ENCODE assay signal across 9 cellular contexts in the genomic region with DNA sequence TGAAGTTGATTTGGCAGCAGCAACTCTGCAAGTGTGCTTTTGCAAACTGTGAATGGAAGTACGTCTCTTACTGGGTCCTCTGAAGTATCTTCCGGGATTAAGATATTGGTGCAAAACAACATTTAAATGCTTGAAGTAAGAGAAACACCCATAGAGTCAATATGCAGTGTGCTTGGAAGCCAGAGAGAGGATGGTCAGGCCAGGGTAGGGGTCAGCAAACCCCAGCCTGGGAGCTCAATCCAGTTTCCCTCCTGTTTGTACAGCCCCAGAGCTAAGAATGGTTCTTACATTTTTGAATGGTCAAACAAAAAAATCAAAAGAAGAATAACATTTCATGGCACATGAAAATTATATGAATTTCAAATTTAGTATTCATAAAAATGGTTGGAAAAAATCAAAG. TPM values are rescaled to one million over a fixed set of nuclear protein-coding genes. Genes with fewer than 3 reads are reported as not detected.
DNase-seq lines count a peak whose midpoint lies in the region; ATAC-seq and TF ChIP-seq lines count a peak whose summit lies in the region.
"Had no signal": no experiment of that assay in that cellular context is flagged by ENCODE, and none has a peak within 500 bp of the region (broad histone marks: within the 10 kb centered on the region; RNA-seq: fewer than 3 reads in every experiment).

No MANE protein-coding gene starts in this region.

- H3K4me3 Mint-ChIP-seq in activated naive CD8-positive, alpha-beta T cell treated with anti-CD3 and anti-CD28 coated beads, Interleukin-2, amount 50 U/mL, for 24 hours: peak overlapping the region; percentile 84

- H3K9me3 ChIP-seq in right cardiac atrium (ENCODE audit: control insufficient read depth, low read length): no peaks in the 10 kb centered on the region
- no peaks in the 10 kb centered on the region for H3K9me3 ChIP-seq in lower lobe of right lung
- H3K9me3 ChIP-seq in SJCRH30 (replicated peaks): no peaks in the 10 kb centered on the region

- H3K27me3 ChIP-seq in right cardiac atrium (ENCODE audit: control insufficient read depth, insufficient read depth) (no peaks in the 10 kb centered on the region), lower lobe of right lung (ENCODE audit: low read depth) (no peaks in the 10 kb centered on the region), SJCRH30 (no peaks in the 10 kb centered on the region)

- H3K27ac ChIP-seq in right cardiac atrium (ENCODE audit: low read length) (peak overlapping the region; percentile 77), lower lobe of right lung (peak overlapping the region; percentile 70), SJCRH30 (no peak overlapping the region)

- no peaks in the 10 kb centered on the region for H3K9me3 Mint-ChIP-seq in activated naive CD8-positive, alpha-beta T cell treated with anti-CD3 and anti-CD28 coated beads, Interleukin-2, amount 50 U/mL, for 24 hours

- no peak for DNase-seq in right cardiac atrium
- DNase-seq in cardiac septum (ENCODE audit: low spot score): no peak
- DNase-seq in activated naive CD8-positive, alpha-beta T cell treated with anti-CD3 and anti-CD28 coated beads, Interleukin-2, amount 50 U/mL, for 24 hours: no peak
- DNase-seq in lower lobe of right lung: no peak
- no peak for DNase-seq in SJCRH30
- DNase-seq in NAMALWA (ENCODE audit: low spot score): no peak
- no peak for DNase-seq in iPS-NIHi7 (ENCODE audit: extremely low spot score)

- peak; percentile 57 to 59 for ATAC-seq in right cardiac atrium
- ATAC-seq in activated naive CD8-positive, alpha-beta T cell treated with anti-CD3 and anti-CD28 coated beads, Interleukin-2, amount 50 U/mL, for 24 hours: no peak
- peak in 1 of 2 donors; percentile 18 for ATAC-seq in lower lobe of right lung
- no peak for ATAC-seq in HG02763 (IDR thresholded peaks at IDR 0.05; ENCODE audit: unreplicated experiment)
- ATAC-seq: sciatic nerve had no signal

- no peaks in the 10 kb centered on the region for H3K36me3 Mint-ChIP-seq in activated naive CD8-positive, alpha-beta T cell treated with anti-CD3 and anti-CD28 coated beads, Interleukin-2, amount 50 U/mL, for 24 hours (ENCODE audit: low read depth)

- H3K4me3 ChIP-seq in right cardiac atrium (ENCODE audit: low read length) (peak overlapping the region; percentile 68), lower lobe of right lung (peak overlapping the region; percentile 51), SJCRH30 (no peak overlapping the region)

- H3K4me1 ChIP-seq in right cardiac atrium (ENCODE audit: control insufficient read depth, insufficient read depth, low read length) (no peaks in the 10 kb centered on the region), lower lobe of right lung (peaks cover 43% of the 10 kb centered on the region), SJCRH30 (no peaks in the 10 kb centered on the region)

- TF ChIP-seq CTCF in lower lobe of right lung (IDR thresholded peaks at IDR 0.05): no peak

- 27% methylated on average over 2 of the region's 2 CpGs for WGBS in right cardiac atrium

- H3K27me3 Mint-ChIP-seq in activated naive CD8-positive, alpha-beta T cell treated with anti-CD3 and anti-CD28 coated beads, Interleukin-2, amount 50 U/mL, for 24 hours: peaks cover 3% of the 10 kb centered on the region

- intact Hi-C loops in right cardiac atrium (cut with DNase I) (no loop called here), cardiac septum (cut with DNase I) (no loop called here), lower lobe of right lung (cut with DNase I) (no loop called here)

- H3K36me3 ChIP-seq in lower lobe of right lung (peaks cover 1% of the 10 kb centered on the region), SJCRH30 (no peaks in the 10 kb centered on the region)

- peak overlapping the region; percentile 78 for H3K27ac Mint-ChIP-seq in activated naive CD8-positive, alpha-beta T cell treated with anti-CD3 and anti-CD28 coated beads, Interleukin-2, amount 50 U/mL, for 24 hours

- H3K4me1 Mint-ChIP-seq in activated naive CD8-positive, alpha-beta T cell treated with anti-CD3 and anti-CD28 coated beads, Interleukin-2, amount 50 U/mL, for 24 hours: peaks cover 18% of the 10 kb centered on the region

RNA-seq across cellular contexts. Expression of a gene that starts 13.5 kb away (rescaled TPM):
- 1 to 10 TPM; 4.1 to 6.9 (median 5.7) TPM for total RNA-seq in right cardiac atrium
- polyA plus RNA-seq in right cardiac atrium: 8.9 TPM
- total RNA-seq in cardiac septum: 4.1 TPM
- 20.2 TPM for total RNA-seq in lower lobe of right lung
- total RNA-seq in SJCRH30 (2014; rRNA removed; shearing (Covaris generic)): 0.36 TPM in 1 of 2 replicates, not detected in the other

Comparison
In these comparisons a context has a peak if more than half of its experiments do, and no peak if none do; other contexts are left out.
1. ATAC-seq: peak in right cardiac atrium (2 of 2); none in activated naive CD8-positive, alpha-beta T cell treated with anti-CD3 and anti-CD28 coated beads, Interleukin-2, amount 50 U/mL, for 24 hours (single experiment) and HG02763 (single experiment).